In genomic region chr12:65511134-65511912, GRCh38 we compare ENCODE assay signal across 1 cellular context.
TF ChIP-seq lines count a peak whose summit lies in the region.

No MANE protein-coding gene starts in this region.

TF ChIP-seq in H1, 55 proteins besides CTCF, POLR2A, EP300 and RAD21 (continued from another document):
- TF ChIP-seq SIX5 (IDR thresholded peaks at IDR 0.05; ENCODE audit: low read depth, low read length) (no peak), KDM1A (IDR thresholded peaks at IDR 0.05; ENCODE audit: borderline replicate concordance, low read length) (no peak), RFX5 (IDR thresholded peaks at IDR 0.05; ENCODE audit: borderline replicate concordance, low read depth, low read length) (no peak), MAX (IDR thresholded peaks at IDR 0.05) (no peak)
